Comparison of ENCODE assay signal across 8 cellular contexts in genomic region chr7:66413379-66414114, GRCh38.
DNase-seq lines count a peak whose midpoint lies in the region; ATAC-seq and TF ChIP-seq lines count a peak whose summit lies in the region.

No MANE protein-coding gene starts in this region.

- peaks cover 14% of the 10 kb centered on the region for H3K36me3 Mint-ChIP-seq in mesothelial cell of epicardium

- no peaks in the 10 kb centered on the region for H3K9me3 Mint-ChIP-seq in mesothelial cell of epicardium

- ATAC-seq in HG02852 (IDR thresholded peaks at IDR 0.05; ENCODE audit: unreplicated experiment) = peak; percentile 70

- peak overlapping the region; percentile 67 for H3K27ac Mint-ChIP-seq in mesothelial cell of epicardium

- DNase-seq in NCI-H510A treated with DMSO at 0.1 percent for 48 hours (lab: John Stamatoyannopoulos, UW) (peak; percentile 83), activated T-cell treated with anti-CD3 and anti-CD28 coated beads for 48 hours (ENCODE audit: low read depth) (peak; percentile 81), epithelial cell of esophagus (ENCODE audit: low read depth) (peak; percentile 78), mesothelial cell of epicardium (ENCODE audit: low spot score in 2 of 2, unreplicated experiment in 2 of 2) (peak; percentile 85 to 86), SKM-1 (lab: John Stamatoyannopoulos, UW; ENCODE audit: unreplicated experiment) (no peak)
- DNase-seq in stimulated activated CD8-positive, alpha-beta memory T cell treated with anti-CD3 and anti-CD28 coated beads, Interleukin-15, amount 100 ng/mL, for 1 hour (ENCODE audit: low read depth) = peak; percentile 54

- peak; percentile 62 for TF ChIP-seq CTCF in epithelial cell of esophagus (IDR thresholded peaks at IDR 0.05; ENCODE audit: insufficient read depth, low read depth, low read length, missing control alignments)
- no peak for TF ChIP-seq CTCF in mesothelial cell of epicardium (IDR thresholded peaks at IDR 0.05; ENCODE audit: unreplicated experiment)

- no peaks in the 10 kb centered on the region for H3K27me3 Mint-ChIP-seq in mesothelial cell of epicardium (ENCODE audit: low read depth)

- H3K4me3 ChIP-seq in GM08714 (ENCODE audit: low read length) (peak overlapping the region; percentile 48; the same call in 1 of the 2 replicates), epithelial cell of esophagus (ENCODE audit: low read length) (peak overlapping the region; percentile 50)

- H3K4me1 Mint-ChIP-seq in mesothelial cell of epicardium = peaks cover 7% of the 10 kb centered on the region

- peak overlapping the region; percentile 68 for H3K4me3 Mint-ChIP-seq in mesothelial cell of epicardium
